In the genomic region with DNA sequence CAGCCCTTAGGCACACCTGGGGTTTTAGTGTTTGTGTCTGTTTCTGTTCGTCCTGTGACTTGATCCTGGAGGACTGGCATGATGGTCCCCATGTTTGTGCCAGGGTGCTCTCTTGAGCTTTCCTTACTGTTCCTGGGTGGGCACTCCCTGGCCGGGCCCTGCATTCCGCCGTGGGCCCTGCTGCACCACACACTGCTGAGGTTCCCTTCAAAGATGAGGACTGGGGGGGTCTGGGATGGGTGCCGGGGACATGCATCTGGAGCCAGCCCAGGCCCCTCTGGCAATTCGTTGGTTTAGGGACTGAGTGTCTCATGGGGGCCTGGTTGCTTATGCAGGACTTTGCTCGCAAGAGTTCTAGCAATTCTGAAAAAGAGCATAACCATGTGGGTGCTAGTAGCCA, we compare ENCODE assay signal across 1 cellular context.
TF ChIP-seq lines count a peak whose summit lies in the region.

No MANE protein-coding gene starts in this region.

TF ChIP-seq in K562, 482 proteins besides CTCF, POLR2A, EP300 and RAD21:
- no peak for TF ChIP-seq ZFP30 (CRISPR knock-in tag; IDR thresholded peaks at IDR 0.05; ENCODE audit: borderline replicate concordance)
- peak; percentile 43; the same call in 1 of the 2 replicates for TF ChIP-seq RBFOX2 (IDR thresholded peaks at IDR 0.05; ENCODE audit: low read depth, low read length)
- peak; percentile 51 for TF ChIP-seq POLR2G (IDR thresholded peaks at IDR 0.05; ENCODE audit: low read depth, low read length)
